In the genomic region with DNA sequence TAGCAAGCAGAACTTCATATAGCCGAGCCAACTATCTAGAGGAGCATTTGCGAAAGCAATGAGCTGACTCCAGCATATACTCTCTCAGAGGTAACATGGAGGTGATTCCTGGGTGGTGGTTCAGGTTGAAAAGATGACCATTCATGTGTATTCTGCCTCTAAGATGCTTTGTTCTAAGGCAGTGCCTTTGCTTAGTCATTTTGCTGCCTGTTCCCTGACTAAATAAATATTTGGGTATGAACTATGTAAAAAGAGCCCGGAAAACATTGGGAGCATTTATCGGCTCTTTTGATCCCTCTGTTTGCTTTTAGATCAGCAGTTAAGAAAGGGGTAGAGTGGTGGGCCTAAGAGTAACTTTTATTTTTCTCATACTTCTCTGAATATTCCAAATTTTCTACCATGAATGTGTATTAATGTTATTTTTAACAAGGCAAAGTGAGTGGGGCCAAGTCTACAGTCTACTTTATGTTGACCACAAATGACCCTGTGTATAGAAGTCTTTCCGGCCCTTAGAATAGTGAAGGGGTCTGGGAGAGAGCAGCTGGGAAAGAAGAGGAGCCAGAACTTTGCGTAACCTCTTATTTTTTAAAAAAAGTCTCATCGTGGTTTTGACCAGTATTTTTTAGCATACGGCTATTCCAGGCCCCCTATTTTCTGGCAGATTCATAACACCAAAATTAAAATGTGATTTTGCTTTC, we compare ENCODE assay signal across 28 cellular contexts.
"Had no signal": no experiment of that assay in that cellular context is flagged by ENCODE, and none has a peak within 500 bp of the region (broad histone marks: within the 10 kb centered on the region; RNA-seq: fewer than 3 reads in every experiment).

No MANE protein-coding gene starts in this region.

- H3K36me3 Mint-ChIP-seq: brain; naive thymus-derived CD8-positive, alpha-beta T cell; stimulated activated effector memory CD8-positive, alpha-beta T cell treated with anti-CD3 and anti-CD28 coated beads, Interleukin-12 subunit alpha, Interleukin-12 subunit beta, amount 100 ng/mL, for 72 hours had no signal

- DNase-seq: activated CD4-positive, alpha-beta memory T cell treated with anti-CD3 and anti-CD28 coated beads, Interleukin-2, amount 10 ng/mL, durations not matched to agents 7 days and 5 days; activated CD4-positive, alpha-beta T cell treated with anti-CD3 and anti-CD28 coated beads for 48 hours; activated effector memory CD4-positive, alpha-beta T cell treated with anti-CD3 and anti-CD28 coated beads, Interleukin-2, amount 50 U/mL, for 16 hours; activated naive CD4-positive, alpha-beta T cell treated with anti-CD3 and anti-CD28 coated beads for 36 hours; activated naive CD8-positive, alpha-beta T cell treated with anti-CD3 and anti-CD28 coated beads, Interleukin-2, amount 10 ng/mL, durations not matched to agents 7 days and 5 days; activated T-cell treated with anti-CD3 and anti-CD28 coated beads, Interleukin-2, amount 50 U/mL, for 72 hours; cerebellar nuclear complex; foreskin fibroblast; head of caudate nucleus; hippocampal formation; left colon; naive thymus-derived CD8-positive, alpha-beta T cell; nucleus accumbens; pancreas; sigmoid colon; small intestine; stimulated activated CD4-positive, alpha-beta T cell treated with anti-CD3 and anti-CD28 coated beads, Interleukin-4, amount 100 ng/mL, for 24 hours; trophoblast cell had no signal

- H3K36me3 ChIP-seq: ascending aorta, cardiac muscle cell, pancreas, prostate gland, sigmoid colon, thoracic aorta had no signal

- H3K4me1 ChIP-seq: ascending aorta, pancreas, prostate gland, sigmoid colon had no signal

- H3K4me1 Mint-ChIP-seq: activated CD4-positive, alpha-beta memory T cell treated with anti-CD3 and anti-CD28 coated beads, Interleukin-2, amount 10 ng/mL, durations not matched to agents 7 days and 5 days; brain; naive thymus-derived CD8-positive, alpha-beta T cell; neural crest cell; stimulated activated effector memory CD8-positive, alpha-beta T cell treated with anti-CD3 and anti-CD28 coated beads, Interleukin-12 subunit alpha, Interleukin-12 subunit beta, amount 100 ng/mL, for 72 hours had no signal

- H3K4me3 ChIP-seq: ascending aorta, cardiac muscle cell, pancreas, prostate gland, sigmoid colon, thoracic aorta had no signal

- H3K4me3 Mint-ChIP-seq: activated CD4-positive, alpha-beta memory T cell treated with anti-CD3 and anti-CD28 coated beads, Interleukin-2, amount 10 ng/mL, durations not matched to agents 7 days and 5 days; activated naive CD4-positive, alpha-beta T cell treated with anti-CD3 and anti-CD28 coated beads for 36 hours; activated naive CD8-positive, alpha-beta T cell treated with anti-CD3 and anti-CD28 coated beads, Interleukin-2, amount 10 ng/mL, durations not matched to agents 7 days and 5 days; activated T-cell treated with anti-CD3 and anti-CD28 coated beads, Interleukin-2, amount 50 U/mL, for 72 hours; brain; naive thymus-derived CD8-positive, alpha-beta T cell; neural crest cell; stimulated activated effector memory CD8-positive, alpha-beta T cell treated with anti-CD3 and anti-CD28 coated beads, Interleukin-12 subunit alpha, Interleukin-12 subunit beta, amount 100 ng/mL, for 72 hours; stimulated activated naive CD8-positive, alpha-beta T cell treated with anti-CD3 and anti-CD28 coated beads, Interleukin-15, Interleukin-2, amounts not matched to agents 100 ng/mL and 50 ng/mL, for 24 hours had no signal

- H3K27ac Mint-ChIP-seq: activated CD4-positive, alpha-beta memory T cell treated with anti-CD3 and anti-CD28 coated beads, Interleukin-2, amount 10 ng/mL, durations not matched to agents 7 days and 5 days; activated naive CD4-positive, alpha-beta T cell treated with anti-CD3 and anti-CD28 coated beads for 36 hours; activated naive CD8-positive, alpha-beta T cell treated with anti-CD3 and anti-CD28 coated beads, Interleukin-2, amount 10 ng/mL, durations not matched to agents 7 days and 5 days; activated T-cell treated with anti-CD3 and anti-CD28 coated beads, Interleukin-2, amount 50 U/mL, for 72 hours; brain; naive thymus-derived CD8-positive, alpha-beta T cell; stimulated activated effector memory CD8-positive, alpha-beta T cell treated with anti-CD3 and anti-CD28 coated beads, Interleukin-12 subunit alpha, Interleukin-12 subunit beta, amount 100 ng/mL, for 72 hours; stimulated activated naive CD8-positive, alpha-beta T cell treated with anti-CD3 and anti-CD28 coated beads, Interleukin-15, Interleukin-2, amounts not matched to agents 100 ng/mL and 50 ng/mL, for 24 hours had no signal

- H3K9me3 ChIP-seq: ascending aorta, pancreas, prostate gland, sigmoid colon, thoracic aorta had no signal

- ATAC-seq: activated CD4-positive, CD25-positive, alpha-beta regulatory T cell treated with anti-CD3 and anti-CD28 coated beads, Interleukin-2, amount 50 U/mL, for 24 hours; activated T-cell treated with anti-CD3 and anti-CD28 coated beads, Interleukin-2, amount 50 U/mL, for 72 hours; left colon; naive thymus-derived CD8-positive, alpha-beta T cell; pancreas; stimulated activated effector memory CD8-positive, alpha-beta T cell treated with anti-CD3 and anti-CD28 coated beads, Interleukin-12 subunit alpha, Interleukin-12 subunit beta, amount 100 ng/mL, for 72 hours had no signal

- H3K27ac ChIP-seq: ascending aorta, cardiac muscle cell, pancreas, prostate gland, sigmoid colon, thoracic aorta, VCaP had no signal

- H3K9me3 Mint-ChIP-seq: activated CD4-positive, alpha-beta memory T cell treated with anti-CD3 and anti-CD28 coated beads, Interleukin-2, amount 10 ng/mL, durations not matched to agents 7 days and 5 days; activated naive CD4-positive, alpha-beta T cell treated with anti-CD3 and anti-CD28 coated beads for 36 hours; activated T-cell treated with anti-CD3 and anti-CD28 coated beads, Interleukin-2, amount 50 U/mL, for 72 hours; stimulated activated naive CD8-positive, alpha-beta T cell treated with anti-CD3 and anti-CD28 coated beads, Interleukin-15, Interleukin-2, amounts not matched to agents 100 ng/mL and 50 ng/mL, for 24 hours had no signal

- H3K27me3 ChIP-seq: ascending aorta, cardiac muscle cell, pancreas, sigmoid colon had no signal

- H3K27me3 Mint-ChIP-seq: activated CD4-positive, alpha-beta memory T cell treated with anti-CD3 and anti-CD28 coated beads, Interleukin-2, amount 10 ng/mL, durations not matched to agents 7 days and 5 days had no signal
